ENCODE assay signal across 1 cellular context in the genomic region with DNA sequence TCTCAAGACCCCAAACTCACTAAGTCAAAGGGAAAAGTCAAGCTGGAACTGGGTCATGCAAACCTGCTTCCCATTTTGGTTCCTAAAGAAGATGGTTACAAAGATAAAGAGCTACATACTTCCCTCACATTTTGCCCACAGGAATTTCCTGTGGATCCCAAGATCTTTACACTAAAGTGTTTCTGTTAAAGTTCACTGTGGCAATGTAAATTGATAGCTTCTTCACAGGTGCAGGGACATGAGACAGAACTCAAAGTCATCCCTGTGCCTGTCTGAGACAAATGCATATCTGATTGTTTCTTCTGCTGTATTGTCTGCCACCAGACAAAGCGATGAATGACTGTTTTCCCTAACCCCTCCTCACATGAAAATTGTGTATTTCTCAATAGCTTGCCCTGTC.
TF ChIP-seq lines count a peak whose summit lies in the region.

No MANE protein-coding gene starts in this region.

TF ChIP-seq in SK-N-SH treated with all-trans-retinoic acid at 6 μM for 48 hours, 23 proteins besides CTCF, POLR2A, EP300 and RAD21 (continued from another document):
- TF ChIP-seq, protein P1, sequence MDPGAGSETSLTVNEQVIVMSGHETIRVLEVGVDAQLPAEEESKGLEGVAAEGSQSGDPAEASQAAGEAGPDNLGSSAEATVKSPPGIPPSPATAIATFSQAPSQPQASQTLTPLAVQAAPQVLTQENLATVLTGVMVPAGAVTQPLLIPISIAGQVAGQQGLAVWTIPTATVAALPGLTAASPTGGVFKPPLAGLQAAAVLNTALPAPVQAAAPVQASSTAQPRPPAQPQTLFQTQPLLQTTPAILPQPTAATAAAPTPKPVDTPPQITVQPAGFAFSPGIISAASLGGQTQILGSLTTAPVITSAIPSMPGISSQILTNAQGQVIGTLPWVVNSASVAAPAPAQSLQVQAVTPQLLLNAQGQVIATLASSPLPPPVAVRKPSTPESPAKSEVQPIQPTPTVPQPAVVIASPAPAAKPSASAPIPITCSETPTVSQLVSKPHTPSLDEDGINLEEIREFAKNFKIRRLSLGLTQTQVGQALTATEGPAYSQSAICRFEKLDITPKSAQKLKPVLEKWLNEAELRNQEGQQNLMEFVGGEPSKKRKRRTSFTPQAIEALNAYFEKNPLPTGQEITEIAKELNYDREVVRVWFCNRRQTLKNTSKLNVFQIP (CRISPR knock-in tag; IDR thresholded peaks at IDR 0.05; ENCODE audit: borderline replicate concordance, low read depth) = no peak
- TF ChIP-seq TOX (CRISPR knock-in tag; IDR thresholded peaks at IDR 0.05; ENCODE audit: borderline replicate concordance) = no peak
- TF ChIP-seq BACH2 (CRISPR knock-in tag; IDR thresholded peaks at IDR 0.05; ENCODE audit: borderline replicate concordance) = no peak
- TF ChIP-seq ESRRG (CRISPR knock-in tag; IDR thresholded peaks at IDR 0.05) = no peak
- TF ChIP-seq, protein P2, sequence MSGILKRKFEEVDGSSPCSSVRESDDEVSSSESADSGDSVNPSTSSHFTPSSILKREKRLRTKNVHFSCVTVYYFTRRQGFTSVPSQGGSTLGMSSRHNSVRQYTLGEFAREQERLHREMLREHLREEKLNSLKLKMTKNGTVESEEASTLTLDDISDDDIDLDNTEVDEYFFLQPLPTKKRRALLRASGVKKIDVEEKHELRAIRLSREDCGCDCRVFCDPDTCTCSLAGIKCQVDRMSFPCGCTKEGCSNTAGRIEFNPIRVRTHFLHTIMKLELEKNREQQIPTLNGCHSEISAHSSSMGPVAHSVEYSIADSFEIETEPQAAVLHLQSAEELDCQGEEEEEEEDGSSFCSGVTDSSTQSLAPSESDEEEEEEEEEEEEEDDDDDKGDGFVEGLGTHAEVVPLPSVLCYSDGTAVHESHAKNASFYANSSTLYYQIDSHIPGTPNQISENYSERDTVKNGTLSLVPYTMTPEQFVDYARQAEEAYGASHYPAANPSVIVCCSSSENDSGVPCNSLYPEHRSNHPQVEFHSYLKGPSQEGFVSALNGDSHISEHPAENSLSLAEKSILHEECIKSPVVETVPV (CRISPR knock-in tag; IDR thresholded peaks at IDR 0.05) = no peak
- no peak for TF ChIP-seq ZC3H10 (CRISPR knock-in tag; IDR thresholded peaks at IDR 0.05)
- TF ChIP-seq ZNF8 (CRISPR knock-in tag; IDR thresholded peaks at IDR 0.05) = no peak
- no peak for TF ChIP-seq ZFP30 (CRISPR knock-in tag; IDR thresholded peaks at IDR 0.05)
- TF ChIP-seq SNAI2 (CRISPR knock-in tag; IDR thresholded peaks at IDR 0.05) = no peak
- no peak for TF ChIP-seq RARB (CRISPR knock-in tag; IDR thresholded peaks at IDR 0.05)
- no peak for TF ChIP-seq OSR1 (CRISPR knock-in tag; IDR thresholded peaks at IDR 0.05)
